In the genomic region with DNA sequence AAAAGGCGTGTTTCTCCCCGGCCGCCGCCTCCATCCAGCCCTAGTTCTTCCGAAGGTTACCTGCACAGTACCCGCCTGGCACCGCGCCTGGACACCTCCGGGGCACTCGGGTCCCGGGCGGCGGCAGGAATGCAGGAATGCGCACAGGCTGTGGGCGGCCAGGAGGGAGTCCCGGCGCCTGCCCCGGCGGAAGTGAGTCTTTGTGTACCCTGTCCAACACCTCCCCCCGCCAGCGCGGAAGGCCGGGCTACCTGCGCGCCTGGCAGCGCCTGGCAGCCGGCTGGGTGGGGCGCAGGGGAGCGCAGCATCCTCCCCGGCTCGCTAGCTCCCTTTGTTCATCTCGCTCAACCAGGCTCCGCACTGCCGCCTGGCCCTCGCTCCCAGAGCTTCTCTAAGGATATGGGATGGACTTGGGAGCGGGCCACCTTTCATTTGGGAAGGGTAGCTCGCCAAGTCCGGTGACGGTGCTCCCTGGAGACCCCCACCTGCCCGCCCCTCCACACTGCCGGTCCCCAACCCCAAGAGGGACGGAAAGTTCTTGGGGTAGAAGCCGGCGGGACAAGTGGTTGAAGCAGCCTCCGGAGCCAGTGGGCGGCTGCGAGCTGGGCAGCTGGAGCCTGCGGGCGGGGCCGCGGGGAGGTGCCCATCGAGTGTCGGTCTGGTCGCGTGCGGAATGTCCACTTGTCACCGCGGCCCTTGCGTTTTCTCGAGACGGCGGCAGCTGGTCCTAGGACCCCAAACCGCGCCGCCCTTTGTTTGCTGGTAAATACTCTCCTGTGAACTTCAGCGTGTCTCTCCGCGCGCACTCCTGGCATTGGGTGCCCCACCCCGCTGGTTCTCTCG, we compare ENCODE assay signal across 8 cellular contexts. TPM values are rescaled to one million over a fixed set of nuclear protein-coding genes. Genes with fewer than 3 reads are reported as not detected.
DNase-seq lines count a peak whose midpoint lies in the region; ATAC-seq and TF ChIP-seq lines count a peak whose summit lies in the region.

No MANE protein-coding gene starts in this region.

- ATAC-seq in GM21515 (IDR thresholded peaks at IDR 0.05; ENCODE audit: unreplicated experiment), result no peak
- no peak for ATAC-seq in GM18858 (IDR thresholded peaks at IDR 0.05; ENCODE audit: unreplicated experiment)

- no peaks in the 10 kb centered on the region for H3K36me3 Mint-ChIP-seq in progenitor cell of endocrine pancreas (ENCODE audit: insufficient read depth)

- H3K9ac ChIP-seq in NT2/D1 (ENCODE audit: insufficient read length, low read depth), result peak overlapping the region; percentile 73

- H3K27ac Mint-ChIP-seq in progenitor cell of endocrine pancreas, result peak overlapping the region; percentile 83

- intact Hi-C loops in head of caudate nucleus (cut with DNase I), result loop anchor here (5.0 kb wide), 1 partner anchor 100 kb away; no protein-coding TSS in a partner anchor

- H3K36me3 ChIP-seq in NT2/D1 (ENCODE audit: insufficient read depth, insufficient read length, low read length), result no peaks in the 10 kb centered on the region

- H3K4me1 Mint-ChIP-seq in progenitor cell of endocrine pancreas (ENCODE audit: low read depth), result peaks cover 9% of the 10 kb centered on the region

- peaks cover 57% of the 10 kb centered on the region for H3K27me3 ChIP-seq in NT2/D1 (ENCODE audit: insufficient read depth, insufficient read length)

- TF ChIP-seq CTCF in progenitor cell of endocrine pancreas (IDR thresholded peaks at IDR 0.05; ENCODE audit: unreplicated experiment), result no peak

- H3K4me1 ChIP-seq in NT2/D1 (ENCODE audit: insufficient read depth, insufficient read length), result no peaks in the 10 kb centered on the region

- DNase-seq in DMS79 treated with DMSO at 0.1 percent for 48 hours (lab: John Stamatoyannopoulos, UW) (peak; percentile 69), NT2/D1 (ENCODE audit: low read depth, low spot score) (no peak), head of caudate nucleus (peak in 39 of 42 donors; percentile 26 to 73 (median 48)), progenitor cell of endocrine pancreas (ENCODE audit: low spot score, unreplicated experiment) (peak; percentile 62), SIG-M5 treated with dmso at 0.1 percent for 504 hours (lab: John Stamatoyannopoulos, UW; ENCODE audit: unreplicated experiment) (no peak)
- no peak for DNase-seq in activated effector memory CD4-positive, alpha-beta T cell treated with anti-CD3 and anti-CD28 coated beads, Interleukin-2, amount 50 U/mL, for 16 hours

- no peaks in the 10 kb centered on the region for H3K9me3 ChIP-seq in NT2/D1 (ENCODE audit: insufficient read depth, low read length)

- H3K4me3 ChIP-seq in NT2/D1 (ENCODE audit: insufficient read length, low read depth), result peak overlapping the region; percentile 71

- no peaks in the 10 kb centered on the region for H3K9me3 Mint-ChIP-seq in progenitor cell of endocrine pancreas (ENCODE audit: low read depth)

- H3K4me3 Mint-ChIP-seq in progenitor cell of endocrine pancreas (ENCODE audit: low read depth), result peak overlapping the region; percentile 84

- H3K27me3 Mint-ChIP-seq in progenitor cell of endocrine pancreas, result peaks cover 54% of the 10 kb centered on the region

RNA-seq across cellular contexts. Expression of gene ST6GAL2, which starts 1.2 kb away (rescaled TPM):
- 8.0 and 8.3 TPM in 2 replicates for total RNA-seq in progenitor cell of endocrine pancreas

Comparison
In these comparisons a context has a peak if more than half of its experiments do, and no peak if none do; other contexts are left out.
1. DNase-seq: peak in DMS79 treated with DMSO at 0.1 percent for 48 hours (single experiment), head of caudate nucleus (39 of 42) and progenitor cell of endocrine pancreas (single experiment); none in NT2/D1 (single experiment), activated effector memory CD4-positive, alpha-beta T cell treated with anti-CD3 and anti-CD28 coated beads, Interleukin-2, amount 50 U/mL, for 16 hours (single experiment) and SIG-M5 treated with dmso at 0.1 percent for 504 hours (single experiment).